ENCODE assay signal across 1 cellular context in genomic region chr1:24870551-24871195, GRCh38.
TF ChIP-seq lines count a peak whose summit lies in the region.

No MANE protein-coding gene starts in this region.

TF ChIP-seq in H1, 55 proteins besides CTCF, POLR2A, EP300 and RAD21 (continued from another document):
- TF ChIP-seq ATF2 (IDR thresholded peaks at IDR 0.05; ENCODE audit: low read length) (no peak), CREB1 (IDR thresholded peaks at IDR 0.05) (no peak), EGR1 (IDR thresholded peaks at IDR 0.05; ENCODE audit: borderline replicate concordance, low read depth, low read length) (no peak)
